In the genomic region with DNA sequence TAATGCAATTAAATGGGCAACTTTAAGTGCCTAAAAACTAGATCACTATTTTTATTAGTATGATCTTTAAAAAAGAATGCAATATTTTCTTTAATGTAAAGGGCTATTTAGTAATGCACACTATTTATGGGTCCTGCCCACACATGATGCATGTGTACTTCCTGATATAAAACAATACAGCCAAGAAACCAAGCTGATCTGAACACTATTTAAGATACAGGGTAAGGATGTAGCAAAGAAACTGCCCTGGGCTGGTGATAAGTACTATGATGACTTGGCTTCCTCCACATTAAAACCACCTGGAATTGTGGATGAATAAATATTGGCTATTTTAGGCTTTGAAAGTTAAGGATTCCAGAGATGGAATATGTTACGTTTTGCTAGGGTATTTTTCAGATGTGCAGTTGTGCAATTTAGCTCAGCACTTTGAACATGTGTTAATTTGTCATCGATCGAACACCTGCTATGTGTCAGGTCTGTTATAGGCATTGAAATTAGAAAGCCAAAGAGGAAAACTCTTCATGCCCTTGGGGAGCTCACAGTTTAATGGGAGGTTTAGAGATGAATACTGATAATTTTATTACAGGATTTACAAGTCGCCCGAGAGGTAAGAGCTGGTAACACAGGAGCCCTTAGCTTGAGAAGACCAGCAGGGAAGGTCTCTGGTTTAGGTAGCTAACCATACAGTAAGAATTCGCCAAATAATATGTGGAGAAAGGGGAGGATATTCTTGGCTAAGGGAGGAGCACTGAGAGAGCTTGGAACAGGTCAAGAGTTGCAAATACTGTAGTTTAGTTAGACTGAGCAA, we compare ENCODE assay signal across 15 cellular contexts.
"Had no signal": no experiment of that assay in that cellular context is flagged by ENCODE, and none has a peak within 500 bp of the region (broad histone marks: within the 10 kb centered on the region; RNA-seq: fewer than 3 reads in every experiment).

No MANE protein-coding gene starts in this region.

- H3K27ac ChIP-seq: colonic mucosa, epithelial cell of prostate, thoracic aorta, WERI-Rb-1 had no signal

- FAIRE-seq: small intestine had no signal

- ATAC-seq: activated CD4-positive, alpha-beta T cell treated with anti-CD3 and anti-CD28 coated beads for 36 hours; activated CD8-positive, alpha-beta T cell treated with anti-CD3 and anti-CD28 coated beads, Interleukin-2, amount 10 ng/mL, durations not matched to agents 7 days and 5 days; activated naive CD8-positive, alpha-beta T cell treated with anti-CD3 and anti-CD28 coated beads, Interleukin-2, amount 50 U/mL, for 24 hours; left cardiac atrium; T-cell had no signal

- DNase-seq: activated CD4-positive, alpha-beta T cell treated with anti-CD3 and anti-CD28 coated beads for 36 hours; activated CD8-positive, alpha-beta memory T cell treated with anti-CD3 and anti-CD28 coated beads, Interleukin-2, amount 50 U/mL, for 48 hours; activated CD8-positive, alpha-beta T cell treated with anti-CD3 and anti-CD28 coated beads, Interleukin-2, amount 10 ng/mL, durations not matched to agents 7 days and 5 days; activated naive CD4-positive, alpha-beta T cell treated with Interleukin-2 at 50 U/mL for 16 hours; activated naive CD8-positive, alpha-beta T cell treated with anti-CD3 and anti-CD28 coated beads, Interleukin-2, amount 50 U/mL, for 24 hours; colonic mucosa; effector CD4-positive, alpha-beta T cell; left cardiac atrium; nephron progenitor cell; small intestine; stomach; T-cell; WERI-Rb-1 had no signal

- H3K4me3 ChIP-seq: colonic mucosa, stomach, thoracic aorta had no signal

- H3K4me1 ChIP-seq: colonic mucosa had no signal

- H3K27me3 ChIP-seq: colonic mucosa, stomach had no signal

- H3K36me3 ChIP-seq: colonic mucosa, stomach, thoracic aorta, WERI-Rb-1 had no signal

- H3K9me3 ChIP-seq: colonic mucosa, stomach, thoracic aorta had no signal
